22 cellular contexts compared by ENCODE assay signal in genomic region chr6:40535105-40535783, GRCh38. TPM values are rescaled to one million over a fixed set of nuclear protein-coding genes. Genes with fewer than 3 reads are reported as not detected.
DNase-seq lines count a peak whose midpoint lies in the region; ATAC-seq, FAIRE-seq and TF ChIP-seq lines count a peak whose summit lies in the region.
"Had no signal": no experiment of that assay in that cellular context is flagged by ENCODE, and none has a peak within 500 bp of the region (broad histone marks: within the 10 kb centered on the region; RNA-seq: fewer than 3 reads in every experiment).

No MANE protein-coding gene starts in this region.

- H3K9me3 ChIP-seq in H1 (ENCODE audit: insufficient read depth in 2 of 2, low read depth in 1 of 2, low read length in 1 of 2) (no peaks in the 10 kb centered on the region), smooth muscle cell (replicated peaks; ENCODE audit: low read depth) (no peaks in the 10 kb centered on the region)
- H3K9me3 ChIP-seq: SJSA1 had no signal

- H4K20me1 ChIP-seq in H1 (replicated peaks in 1 of 2; ENCODE audit: control insufficient read depth in 1 of 2, insufficient read depth in 2 of 2, low read length in 2 of 2) (no peaks in the 10 kb centered on the region), smooth muscle cell (ENCODE audit: low read depth) (no peaks in the 10 kb centered on the region)

- TF ChIP-seq EP300 in H1 (IDR thresholded peaks at IDR 0.05; ENCODE audit: borderline replicate concordance in 1 of 2, low read depth in 2 of 2, low read length in 2 of 2), result no peak

- POLR2A ChIA-PET in H1 (lab: Charles Lee; ENCODE audit: partially characterized antibody), result interaction anchor here (1.0 kb wide), 1 partner anchor 187 kb away, joined by 3 read pairs; no protein-coding TSS in a partner anchor

- H3K56ac ChIP-seq in H1 (replicated peaks; ENCODE audit: insufficient read length, low read depth, low read length), result no peak overlapping the region

- ATAC-seq in Right ventricle myocardium inferior, result no peak
- ATAC-seq in left cardiac atrium, result no peak

- H3K23me2 ChIP-seq in H1 (ENCODE audit: low read depth, low read length), result no peaks in the 10 kb centered on the region

- H3F3A ChIP-seq in smooth muscle cell (ENCODE audit: low read depth), result no peaks in the 10 kb centered on the region

- H3K4me1 ChIP-seq in H1 (replicated peaks in 1 of 4; ENCODE audit: control insufficient read depth in 3 of 4, insufficient read depth in 4 of 4, low read length in 3 of 4) (peaks cover 0 to 4% (median 3%) of the 10 kb centered on the region in 4 experiments; a peak in 4 of 7 replicates), smooth muscle cell (ENCODE audit: low read depth) (no peaks in the 10 kb centered on the region)
- H3K4me1 ChIP-seq: SJSA1 had no signal

- no peak overlapping the region for H2AFZ ChIP-seq in H1 (ENCODE audit: low read length)
- no peak overlapping the region for H2AFZ ChIP-seq in smooth muscle cell (ENCODE audit: low read depth)
- H2AFZ ChIP-seq: PC-9 had no signal

- no peak overlapping the region for H3K23ac ChIP-seq in H1 (ENCODE audit: insufficient read length)

- no peak overlapping the region for H3K14ac ChIP-seq in H1 (ENCODE audit: insufficient read length)

- intact Hi-C loops in Right ventricle myocardium inferior (cut with DNase I), result no loop called here
- intact Hi-C loops in left cardiac atrium (cut with DNase I), result no loop called here

- H3K4me3 ChIP-seq in H1 (ENCODE audit: extremely low read depth in 1 of 4, insufficient read depth in 2 of 4, low read depth in 3 of 4, low read length in 4 of 4) (no peak overlapping the region), smooth muscle cell (no peak overlapping the region)
- H3K4me3 ChIP-seq: PC-9, SJSA1 had no signal

- H2BK15ac ChIP-seq in H1 (ENCODE audit: low read length), result peak overlapping the region; percentile 22; the same call in 1 of the 2 replicates

- H3K36me3 ChIP-seq in H1 (ENCODE audit: control insufficient read depth in 2 of 4, insufficient read depth in 4 of 4, low read length in 3 of 4), result no peaks in the 10 kb centered on the region; a peak in 1 of 8 replicates
- no peaks in the 10 kb centered on the region for H3K36me3 ChIP-seq in smooth muscle cell (ENCODE audit: low read depth)
- H3K36me3 ChIP-seq: SJSA1 had no signal

- DNase-seq in Right ventricle myocardium inferior (ENCODE audit: missing footprints), result peak; percentile 7
- DNase-seq in left cardiac atrium, result no peak
- peak; percentile 23 for DNase-seq in NCI-H2227 treated with DMSO at 0.1 percent for 48 hours (lab: John Stamatoyannopoulos, UW)
- DNase-seq in H1 (ENCODE audit: low read depth in 1 of 2, low spot score in 2 of 2), result no peak
- DNase-seq in smooth muscle cell (lab: John Stamatoyannopoulos, UW; ENCODE audit: unreplicated experiment), result no peak
- DNase-seq in cortex of kidney (lab: John Stamatoyannopoulos, UW), result no peak
- no peak for DNase-seq in HuH-7.5 (ENCODE audit: low spot score)
- no peak for DNase-seq in NOMO-1 (lab: John Stamatoyannopoulos, UW; ENCODE audit: unreplicated experiment in 2 of 2)
- DNase-seq: Calu3; CD4-positive, alpha-beta memory T cell; EL; KBM-7; MV-4-11; NCI-H1694 treated with DMSO at 0.1 percent for 48 hours; NCI-H2107; NCI-H446; NCI-H774; PC-9 had no signal

- no peak overlapping the region for H4K8ac ChIP-seq in H1 (ENCODE audit: extremely low read depth, insufficient read depth, low read length)

- H3K79me1 ChIP-seq in H1 (ENCODE audit: low read depth, low read length), result no peaks in the 10 kb centered on the region

- H4K91ac ChIP-seq in H1 (replicated peaks; ENCODE audit: insufficient read length, low read length), result no peak overlapping the region

- no peak for TF ChIP-seq CTCF in H1 (IDR thresholded peaks at IDR 0.05; ENCODE audit: control extremely low read depth in 1 of 3, insufficient read depth in 1 of 3, low read depth in 1 of 3, low read length in 3 of 3)
- TF ChIP-seq CTCF in smooth muscle cell (IDR thresholded peaks at IDR 0.05; ENCODE audit: borderline replicate concordance, insufficient read depth, poor library complexity, severe bottlenecking), result no peak

- no peak overlapping the region for H3K4ac ChIP-seq in H1 (replicated peaks; ENCODE audit: insufficient read length, low read depth, low read length)

- no peak overlapping the region for H2AK5ac ChIP-seq in H1 (ENCODE audit: low read depth, low read length)

- H2BK20ac ChIP-seq in H1 (ENCODE audit: low read length), result no peak overlapping the region; the same call in 1 of the 2 replicates

- no peak overlapping the region for H3K4me2 ChIP-seq in H1 (ENCODE audit: insufficient read depth in 1 of 2, low read depth in 2 of 2, low read length in 2 of 2)
- no peak overlapping the region for H3K4me2 ChIP-seq in smooth muscle cell
- H3K4me2 ChIP-seq: PC-9 had no signal

- H3K27me3 ChIP-seq in H1 (replicated peaks in 1 of 4; ENCODE audit: control insufficient read depth in 3 of 4, extremely low read depth in 1 of 4, insufficient read depth in 3 of 4, low read length in 3 of 4) (no peaks in the 10 kb centered on the region), smooth muscle cell (ENCODE audit: low read depth) (peaks cover 15% of the 10 kb centered on the region)

- H3K79me2 ChIP-seq in H1 (ENCODE audit: control insufficient read depth in 1 of 2, insufficient read depth in 2 of 2, low read length in 2 of 2) (no peaks in the 10 kb centered on the region), smooth muscle cell (ENCODE audit: low read depth) (no peaks in the 10 kb centered on the region)

- FAIRE-seq in H1 (lab: Jason Lieb, UNC), result no peak
- FAIRE-seq: A204.1, H54 had no signal

- CTCF ChIA-PET in H1 (lab: Charles Lee; ENCODE audit: partially characterized antibody), result interaction anchor here (0.7 to 8.6 kb wide), 17 partner anchors 8 to 263 kb away, joined by 3 to 100 read pairs (median 3); no protein-coding TSS in a partner anchor

- H3K27ac ChIP-seq in H1 (ENCODE audit: low read depth, low read length) (no peak overlapping the region), smooth muscle cell (ENCODE audit: low read depth) (no peak overlapping the region)
- H3K27ac ChIP-seq: PC-9, SJSA1 had no signal

- no peak overlapping the region for H4K5ac ChIP-seq in H1 (ENCODE audit: insufficient read length, low read depth, low read length)

- no peak overlapping the region for H2BK5ac ChIP-seq in H1 (ENCODE audit: low read depth, low read length)

- H2BK12ac ChIP-seq in H1 (ENCODE audit: low read depth, low read length), result no peak overlapping the region

- no peak overlapping the region for H3K18ac ChIP-seq in H1 (ENCODE audit: extremely low read depth, low read length)

- H3K9ac ChIP-seq in H1 (replicated peaks in 1 of 4; ENCODE audit: extremely low read depth in 1 of 4, low read depth in 3 of 4, low read length in 3 of 4), result no peak overlapping the region
- no peak overlapping the region for H3K9ac ChIP-seq in smooth muscle cell (ENCODE audit: low read depth)

- no peak for TF ChIP-seq RAD21 in H1 (IDR thresholded peaks at IDR 0.05 in 1 of 2, conservative IDR thresholded peaks at IDR 0.05 in 1 of 2; ENCODE audit: low read depth in 2 of 2, low read length in 2 of 2)

- no peak for TF ChIP-seq POLR2A in H1 (IDR thresholded peaks at IDR 0.05; ENCODE audit: control extremely low read depth in 1 of 2, low read depth in 2 of 2, low read length in 2 of 2)

- no peak overlapping the region for H2BK120ac ChIP-seq in H1 (replicated peaks; ENCODE audit: low read depth, low read length)

- 89% methylated on average over 3 of the region's 3 CpGs; no CpG with 5 or more reads in 1 of the 2 experiments for WGBS in H1 (ENCODE audit: extremely low coverage in 1 of 2, insufficient coverage in 1 of 2, insufficient read length in 1 of 2, insufficient replicate concordance in 2 of 2, low coverage in 1 of 2, low lambda C conversion rate in 2 of 2, missing lambda C conversion rate in 1 of 2), 2 experiments
- WGBS in smooth muscle cell (ENCODE audit: low lambda C conversion rate), result 63% methylated on average over 3 of the region's 3 CpGs

TF ChIP-seq in H1, 55 proteins besides CTCF, POLR2A, EP300 and RAD21:
- no peak for TF ChIP-seq RBBP5 (IDR thresholded peaks at IDR 0.05; ENCODE audit: borderline replicate concordance, low read depth, low read length)
- no peak for TF ChIP-seq KDM1A (IDR thresholded peaks at IDR 0.05; ENCODE audit: borderline replicate concordance, low read length)
- no peak for TF ChIP-seq FOSL1 (IDR thresholded peaks at IDR 0.05; ENCODE audit: insufficient read depth, low read depth, low read length)
- TF ChIP-seq CBX5 (IDR thresholded peaks at IDR 0.05; ENCODE audit: low read depth, low read length), result no peak
- no peak for TF ChIP-seq HDAC2 (IDR thresholded peaks at IDR 0.05; ENCODE audit: borderline replicate concordance in 1 of 2, low read depth in 2 of 2, low read length in 2 of 2)
- TF ChIP-seq CHD2 (IDR thresholded peaks at IDR 0.05; ENCODE audit: low read length), result no peak
- no peak for TF ChIP-seq E2F6 (IDR thresholded peaks at IDR 0.05)
- TF ChIP-seq ZNF274 (IDR thresholded peaks at IDR 0.05; ENCODE audit: borderline replicate concordance, extremely low read depth, low read length), result no peak

RNA-seq across cellular contexts. Expression of gene LRFN2, which starts 51.9 kb away (rescaled TPM):
- total RNA-seq in Right ventricle myocardium inferior (not detected), left cardiac atrium (not detected), smooth muscle cell (0.04 and 0.67 TPM in 2 replicates)
- 2.3 TPM in 2 replicates for total RNA-seq in H1 (2021; fragmentation: NEBNext Ultra II Directional; extraction: Animal tissue kit (Norgen Biotek cat#: 25700))
- polyA plus RNA-seq in H1 (2011; rRNA removed) (2.3 and 2.9 TPM in 2 replicates), smooth muscle cell (0.08 and 0.57 TPM in 2 replicates)
- polyA plus RNA-seq in H1 (2011; cell fraction: cytosol; rRNA removed), result 2.1 TPM
- polyA plus RNA-seq in H1 (2011; cell fraction: nucleus; rRNA removed), result 5.0 TPM
- 0.64 to 1.5 TPM (median 1.2 TPM) in 4 replicates for polyA plus RNA-seq in H1 (2012, experiment 1 of 2)
- polyA plus RNA-seq in H1 (2012, experiment 2 of 2), result 0.75 TPM
- 2.1 TPM for polyA plus RNA-seq in H1 (2013, experiment 1 of 2)
- 2.3 TPM for polyA plus RNA-seq in H1 (2013, experiment 2 of 2)
- 3.2 and 3.8 TPM in 2 replicates for polyA minus RNA-seq in H1 (2011; rRNA and poly(A)+ RNA removed)
- 2.9 TPM for polyA minus RNA-seq in H1 (2011; cell fraction: cytosol; rRNA and poly(A)+ RNA removed)
- 6.2 TPM for polyA minus RNA-seq in H1 (2011; cell fraction: nucleus; rRNA and poly(A)+ RNA removed)
- total RNA-seq: Calu3; CD4-positive, alpha-beta memory T cell; PC-9; SJSA1 had no signal
- polyA plus RNA-seq: BJ had no signal

Comparison
In these comparisons a context has a peak if more than half of its experiments do, and no peak if none do; other contexts are left out.
1. DNase-seq: peak in Right ventricle myocardium inferior (single experiment) and NCI-H2227 treated with DMSO at 0.1 percent for 48 hours (single experiment); none in left cardiac atrium (single experiment), H1 (0 of 2), smooth muscle cell (single experiment), cortex of kidney (single experiment), HuH-7.5 (single experiment) and NOMO-1 (0 of 2).